In the genomic region with DNA sequence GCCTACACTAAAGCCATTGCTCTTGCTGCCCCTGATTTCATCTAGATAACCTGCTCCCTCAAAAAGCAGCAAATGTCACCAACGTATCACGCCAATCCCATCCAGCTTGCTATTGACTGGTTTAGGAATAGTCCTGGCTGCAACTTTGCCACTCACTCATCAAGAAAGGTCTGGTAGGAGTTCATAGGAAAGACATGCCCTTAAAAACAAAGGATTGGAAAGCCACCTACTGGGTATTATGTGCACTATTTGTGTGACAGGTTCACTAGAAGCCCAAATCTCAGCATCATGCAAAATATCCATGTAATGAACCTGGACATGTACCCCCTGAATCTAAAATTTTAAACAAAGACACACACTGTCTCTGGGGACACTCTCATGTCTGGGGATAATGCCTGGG, we compare ENCODE assay signal across 20 cellular contexts.
DNase-seq lines count a peak whose midpoint lies in the region; ATAC-seq, FAIRE-seq and TF ChIP-seq lines count a peak whose summit lies in the region.
"Had no signal": no experiment of that assay in that cellular context is flagged by ENCODE, and none has a peak within 500 bp of the region (broad histone marks: within the 10 kb centered on the region; RNA-seq: fewer than 3 reads in every experiment).

No MANE protein-coding gene starts in this region.

- H3K4me3 ChIP-seq in GM06990 (replicated peaks; ENCODE audit: low read depth, low read length) (no peak overlapping the region), GM12878 (no peak overlapping the region), right lobe of liver (no peak overlapping the region), trophoblast cell (ENCODE audit: low read depth, low read length) (no peak overlapping the region), GM23248 (no peak overlapping the region)

- H3K18ac ChIP-seq in trophoblast cell (ENCODE audit: low read length): no peak overlapping the region

- H3F3A ChIP-seq in GM23248 (ENCODE audit: insufficient read depth): peaks cover 22% of the 10 kb centered on the region

- intact Hi-C loops in GM12878 (cut with micrococcal nuclease; ENCODE audit: unreplicated experiment): no loop called here
- intact Hi-C loops in right lobe of liver (cut with DNase I): no loop called here

- POLR2A ChIA-PET in GM12878 (lab: Charles Lee): no interaction called here

- no peak overlapping the region for H3K9ac ChIP-seq in GM12878 (ENCODE audit: control insufficient read depth, insufficient read depth, low read length)
- H3K9ac ChIP-seq in trophoblast cell (ENCODE audit: low read length): no peak overlapping the region
- H3K9ac ChIP-seq in GM23248: no peak overlapping the region

- H3K9me3 ChIP-seq in GM12878 (replicated peaks; ENCODE audit: control insufficient read depth, insufficient read depth, low read length) (no peaks in the 10 kb centered on the region), right lobe of liver (no peaks in the 10 kb centered on the region), trophoblast cell (ENCODE audit: insufficient read depth, low read depth, low read length) (no peaks in the 10 kb centered on the region), GM23248 (ENCODE audit: low read depth) (no peaks in the 10 kb centered on the region)

- H4K20me1 ChIP-seq in GM12878 (ENCODE audit: control insufficient read depth, insufficient read depth) (no peaks in the 10 kb centered on the region), GM23248 (ENCODE audit: insufficient read depth) (no peaks in the 10 kb centered on the region)

- H3K23ac ChIP-seq in trophoblast cell (ENCODE audit: low read length): no peak overlapping the region

- H3K4me1 ChIP-seq in GM12878 (ENCODE audit: control insufficient read depth, insufficient read depth, low read length): no peaks in the 10 kb centered on the region
- peaks cover 0 to 3% (median 0%) of the 10 kb centered on the region in 4 donors for H3K4me1 ChIP-seq in right lobe of liver
- H3K4me1 ChIP-seq in trophoblast cell (ENCODE audit: control insufficient read depth in 1 of 2, insufficient read depth in 2 of 2, low read length in 2 of 2): no peaks in the 10 kb centered on the region
- H3K4me1 ChIP-seq in GM23248 (ENCODE audit: insufficient read depth): peaks cover 31% of the 10 kb centered on the region

- H3K79me1 ChIP-seq in trophoblast cell (ENCODE audit: low read length): no peaks in the 10 kb centered on the region

- no peaks in the 10 kb centered on the region for H3K79me2 ChIP-seq in GM12878 (ENCODE audit: control insufficient read depth, insufficient read depth, low read length)
- no peaks in the 10 kb centered on the region for H3K79me2 ChIP-seq in trophoblast cell (ENCODE audit: control insufficient read depth, insufficient read depth, low read length, poor library complexity)
- H3K79me2 ChIP-seq in GM23248 (ENCODE audit: insufficient read depth): no peaks in the 10 kb centered on the region

- H3K14ac ChIP-seq in trophoblast cell (ENCODE audit: low read length): no peak overlapping the region

- TF ChIP-seq POLR2A in GM12878 (IDR thresholded peaks at IDR 0.05; ENCODE audit: low read depth, low read length) (no peak), right lobe of liver (IDR thresholded peaks at IDR 0.05) (no peak)

- H3K27me3 ChIP-seq in GM06990 (replicated peaks; ENCODE audit: control insufficient read depth, insufficient read depth, low read length) (no peaks in the 10 kb centered on the region), GM12878 (replicated peaks in 1 of 2; ENCODE audit: control insufficient read depth in 2 of 2, insufficient read depth in 2 of 2, low read length in 1 of 2) (no peaks in the 10 kb centered on the region; a peak in 1 of 4 replicates), right lobe of liver (no peaks in the 10 kb centered on the region), trophoblast cell (ENCODE audit: insufficient read depth, low read length) (no peaks in the 10 kb centered on the region), GM23248 (replicated peaks; ENCODE audit: insufficient read depth) (no peaks in the 10 kb centered on the region)

- H2BK120ac ChIP-seq in trophoblast cell (ENCODE audit: insufficient read depth, low read length, poor library complexity): no peak overlapping the region

- SMC1A ChIA-PET in GM12878 (lab: Charles Lee; ENCODE audit: uncharacterized antibody, unreplicated experiment): interaction anchor here (0.8 to 1.0 kb wide), 2 partner anchors 11 to 175 kb away, joined by 3 read pairs; no protein-coding TSS in a partner anchor

- no peak overlapping the region for H4K91ac ChIP-seq in trophoblast cell (ENCODE audit: low read depth, low read length)

- CTCF ChIA-PET in GM12878 (lab: Yijun Ruan, JAX): interaction anchor here (0.7 to 1.7 kb wide), 3 partner anchors 11 to 55 kb away, joined by 3 to 5 read pairs (median 3); no protein-coding TSS in a partner anchor

- in situ Hi-C loops in GM12878 (cut with MboI): no loop called here
- in situ Hi-C loops in GM23248 (cut with MboI): no loop called here

- H2BK5ac ChIP-seq in trophoblast cell (ENCODE audit: low read depth, low read length, poor library complexity): no peak overlapping the region

- TF ChIP-seq CTCF in GM06990 (IDR thresholded peaks at IDR 0.05; ENCODE audit: insufficient read depth, low read length, poor library complexity, severe bottlenecking) (peak; percentile 18), GM12878 (IDR thresholded peaks at IDR 0.05 in 2 of 3, conservative IDR thresholded peaks at IDR 0.05 in 1 of 3; ENCODE audit: control insufficient read depth in 2 of 3, extremely low read depth in 1 of 3, insufficient read depth in 1 of 3, low read depth in 3 of 3, low read length in 3 of 3) (0 out of 6 replicates have a peak, but pooled peaks of 2 of the 3 experiments have one; percentile 1 to 6), right lobe of liver (IDR thresholded peaks at IDR 0.05) (peak in 3 of 4 donors; percentile 7 to 34 (median 32))

- no peak overlapping the region for H2AK5ac ChIP-seq in trophoblast cell (ENCODE audit: low read length)

- H3K9me2 ChIP-seq in GM23248 (ENCODE audit: insufficient read depth): no peaks in the 10 kb centered on the region

- H4K8ac ChIP-seq in trophoblast cell (ENCODE audit: low read depth, low read length): no peak overlapping the region

- RAD21 ChIA-PET in GM12878 (lab: Charles Lee; ENCODE audit: unreplicated experiment): interaction anchor here (1.3 kb wide), 1 partner anchor 177 kb away, joined by 3 read pairs; no protein-coding TSS in a partner anchor

- no peak overlapping the region for H3K4me2 ChIP-seq in GM12878 (ENCODE audit: control insufficient read depth, insufficient read depth)
- no peak overlapping the region for H3K4me2 ChIP-seq in trophoblast cell (ENCODE audit: low read length)
- no peak overlapping the region for H3K4me2 ChIP-seq in GM23248 (ENCODE audit: unreplicated experiment)

- H4K12ac ChIP-seq in trophoblast cell (ENCODE audit: low read depth, low read length): no peak overlapping the region

- H3K36me3 ChIP-seq in GM06990 (ENCODE audit: control insufficient read depth, insufficient read depth, low read length) (no peaks in the 10 kb centered on the region), GM12878 (ENCODE audit: control insufficient read depth in 2 of 2, insufficient read depth in 2 of 2, low read length in 1 of 2) (no peaks in the 10 kb centered on the region), right lobe of liver (no peaks in the 10 kb centered on the region), trophoblast cell (ENCODE audit: control insufficient read depth in 1 of 2, insufficient read depth in 2 of 2, low read length in 2 of 2) (no peaks in the 10 kb centered on the region), GM23248 (ENCODE audit: low read depth) (no peaks in the 10 kb centered on the region)

- ATAC-seq in GM12878 (no peak), right lobe of liver (peak; percentile 44 to 80 (median 58)), HG03280 (IDR thresholded peaks at IDR 0.05; ENCODE audit: unreplicated experiment) (no peak)

- FAIRE-seq in GM12878 (lab: Jason Lieb, UNC): no peak

- no TSS peak for BruUV-seq in GM12878 (replicated peaks; lab: Mats Ljungman, UMichigan)

- H3K27ac ChIP-seq in GM12878 (ENCODE audit: control insufficient read depth, insufficient read depth): no peak overlapping the region
- no peak overlapping the region for H3K27ac ChIP-seq in right lobe of liver
- H3K27ac ChIP-seq in trophoblast cell (ENCODE audit: low read depth, low read length): no peak overlapping the region
- H3K27ac ChIP-seq in GM23248: no peak overlapping the region
- H3K27ac ChIP-seq: C4-2B had no signal

- H2AFZ ChIP-seq in GM12878 (ENCODE audit: control insufficient read depth, low read depth, low read length): no peak overlapping the region
- no peak overlapping the region for H2AFZ ChIP-seq in trophoblast cell (ENCODE audit: insufficient read depth, low read length, poor library complexity)
- no peak overlapping the region for H2AFZ ChIP-seq in GM23248

- H2BK12ac ChIP-seq in trophoblast cell (ENCODE audit: low read length): no peak overlapping the region

- DNase-seq in GM06990 (ENCODE audit: extremely low read depth, insufficient read length): no peak
- DNase-seq in HT-29 (ENCODE audit: low spot score): peak; percentile 38
- DNase-seq in GM12878 (ENCODE audit: low read depth, low spot score): no peak
- DNase-seq in right lobe of liver: no peak
- no peak for DNase-seq in trophoblast cell
- no peak for DNase-seq in GM23248
- DNase-seq: DND-41, H7, KG1, NCI-H1048, NCI-H1436, NCI-H1930, NCI-H2171 treated with DMSO at 0.1 percent for 48 hours, NCI-H446, NCI-H526 treated with DMSO at 0.1 percent for 48 hours, SIG-M5, T-helper 1 cell, T-helper 9 cell had no signal

- H3K4ac ChIP-seq in trophoblast cell (ENCODE audit: low read depth, low read length): no peak overlapping the region

- WGBS in GM12878 (ENCODE audit: insufficient coverage, insufficient replicate concordance, low lambda C conversion rate, missing lambda C conversion rate): 100% methylated on average over 2 of the region's 2 CpGs
- 59% methylated on average over 2 of the region's 2 CpGs for WGBS in right lobe of liver (ENCODE audit: insufficient coverage, low coverage, low lambda C conversion rate, missing lambda C conversion rate)
- no CpG with 5 or more reads among the region's 2 CpGs for WGBS in trophoblast cell (ENCODE audit: extremely low coverage, insufficient coverage, insufficient read length)
- WGBS in GM23248 (ENCODE audit: low coverage in 1 of 2, low lambda C conversion rate in 2 of 2, missing lambda C conversion rate in 2 of 2), 2 experiments: 97 to 100% methylated on average over 2 of the region's 2 CpGs

- TF ChIP-seq RAD21 in GM12878 (IDR thresholded peaks at IDR 0.05; ENCODE audit: insufficient read depth, low read depth, low read length): no peak

- no peak for TF ChIP-seq EP300 in GM12878 (IDR thresholded peaks at IDR 0.05; ENCODE audit: borderline replicate concordance in 1 of 2, control insufficient read depth in 1 of 2, low read depth in 2 of 2, low read length in 2 of 2)

TF ChIP-seq in GM12878, 131 proteins besides CTCF, POLR2A, EP300 and RAD21 (continues in another document):
- TF ChIP-seq GATAD2B (conservative IDR thresholded peaks at IDR 0.05; ENCODE audit: low read depth): no peak

Comparison
In these comparisons a context has a peak if more than half of its experiments do, and no peak if none do; other contexts are left out.
1. ATAC-seq: peak in right lobe of liver (4 of 4); none in GM12878 (single experiment) and HG03280 (single experiment).
2. Peak in every context shown above with its lines, with median percentiles within 50 percentile points of each other: CTCF ChIP-seq.